20 cellular contexts compared by ENCODE assay signal in the genomic region with DNA sequence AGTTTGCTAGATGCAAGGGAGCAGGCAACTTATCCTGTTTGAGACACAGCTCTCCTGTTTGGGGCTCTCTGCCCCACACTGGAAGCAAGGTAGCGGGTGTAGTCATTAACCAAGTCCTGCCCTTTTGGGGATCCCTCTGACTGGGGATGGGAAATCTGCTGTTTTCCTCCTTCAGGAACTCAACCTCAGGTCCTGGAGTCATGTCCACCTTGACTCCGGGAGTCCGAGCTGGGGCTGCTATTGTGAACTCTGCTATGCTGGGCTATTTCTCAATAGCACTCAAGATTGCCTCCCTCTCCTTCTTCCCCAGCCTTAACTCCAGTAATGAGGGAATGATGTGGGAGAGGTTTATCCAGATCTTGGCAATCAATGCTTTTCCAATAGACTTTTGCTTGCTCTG.
"Had no signal": no experiment of that assay in that cellular context is flagged by ENCODE, and none has a peak within 500 bp of the region (broad histone marks: within the 10 kb centered on the region; RNA-seq: fewer than 3 reads in every experiment).

No MANE protein-coding gene starts in this region.

- H3K9me3 ChIP-seq: esophagus squamous epithelium, gastrocnemius medialis, heart right ventricle, left lung, lower lobe of right lung, mucosa of descending colon had no signal

- H3K27ac ChIP-seq: coronary artery, esophagus squamous epithelium, gastrocnemius medialis, heart right ventricle, left lung, lower lobe of right lung had no signal

- H3K9me3 Mint-ChIP-seq: mesothelial cell of epicardium had no signal

- DNase-seq: dermis blood vessel endothelial cell; dorsolateral prefrontal cortex; effector CD4-positive, alpha-beta T cell; effector memory CD4-positive, alpha-beta T cell; esophagus squamous epithelium; foreskin fibroblast; foreskin melanocyte; gastrocnemius medialis; glutamatergic neuron; head of caudate nucleus; heart right ventricle; hippocampal formation; left cardiac atrium; left lung; left ventricle myocardium superior; lower lobe of right lung; mesenchymal stem cell; mucosa of descending colon had no signal

- H3K4me1 ChIP-seq: esophagus squamous epithelium, gastrocnemius medialis, heart right ventricle, left lung, lower lobe of right lung had no signal

- H3K36me3 ChIP-seq: esophagus squamous epithelium, gastrocnemius medialis, heart right ventricle, left lung, lower lobe of right lung had no signal

- ATAC-seq: gastrocnemius medialis, heart right ventricle, left cardiac atrium, left lung, left ventricle myocardium superior, lower lobe of right lung, mucosa of descending colon had no signal

- H3K4me3 ChIP-seq: coronary artery, dorsolateral prefrontal cortex, esophagus squamous epithelium, gastrocnemius medialis, heart right ventricle, left lung, lower lobe of right lung, mucosa of descending colon had no signal

- H3K4me3 Mint-ChIP-seq: mesothelial cell of epicardium had no signal

- H3K27ac Mint-ChIP-seq: mesothelial cell of epicardium had no signal

- H3K36me3 Mint-ChIP-seq: mesothelial cell of epicardium had no signal

- H3K4me1 Mint-ChIP-seq: mesothelial cell of epicardium had no signal

- H3K27me3 ChIP-seq: gastrocnemius medialis had no signal
